Comparison of ENCODE assay signal across 8 cellular contexts in the genomic region with DNA sequence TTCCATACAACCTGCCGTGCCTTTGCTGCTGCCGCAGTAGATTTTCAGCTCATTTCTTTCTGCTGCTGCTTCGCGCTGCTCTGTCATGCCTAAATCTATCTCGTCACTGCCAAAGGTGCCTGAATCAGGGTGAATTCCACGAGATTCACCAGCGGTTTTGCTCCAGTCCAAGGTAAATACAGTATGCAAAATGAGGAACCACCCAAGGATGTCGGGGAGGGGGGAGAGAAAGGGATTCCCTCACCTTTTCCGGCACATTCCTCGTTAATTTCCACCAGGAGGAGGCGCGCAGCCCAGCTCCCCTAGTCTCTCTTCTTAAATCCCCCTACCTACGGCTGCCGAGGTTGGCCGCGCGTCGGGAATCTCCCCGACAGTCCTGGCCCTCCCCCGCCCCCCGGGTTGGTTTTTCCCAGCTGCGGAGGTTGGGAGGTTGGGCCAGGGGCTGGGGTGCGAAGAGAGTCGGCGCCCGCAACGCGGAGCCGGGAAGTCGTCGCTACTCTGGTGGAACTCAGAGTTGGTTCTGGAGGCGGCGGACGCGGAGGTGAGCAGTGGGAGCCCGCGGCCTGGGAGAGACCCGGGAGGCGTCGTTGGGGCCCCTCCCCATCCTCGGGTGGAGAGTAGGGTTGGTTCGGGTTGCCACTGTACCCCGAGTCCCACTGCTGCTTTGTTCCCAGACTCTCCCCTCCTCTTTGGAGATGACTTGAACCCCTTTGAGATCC. TPM values are rescaled to one million over a fixed set of nuclear protein-coding genes. Genes with fewer than 3 reads are reported as not detected.
DNase-seq lines count a peak whose midpoint lies in the region; ATAC-seq and TF ChIP-seq lines count a peak whose summit lies in the region.

A gene with protein sequence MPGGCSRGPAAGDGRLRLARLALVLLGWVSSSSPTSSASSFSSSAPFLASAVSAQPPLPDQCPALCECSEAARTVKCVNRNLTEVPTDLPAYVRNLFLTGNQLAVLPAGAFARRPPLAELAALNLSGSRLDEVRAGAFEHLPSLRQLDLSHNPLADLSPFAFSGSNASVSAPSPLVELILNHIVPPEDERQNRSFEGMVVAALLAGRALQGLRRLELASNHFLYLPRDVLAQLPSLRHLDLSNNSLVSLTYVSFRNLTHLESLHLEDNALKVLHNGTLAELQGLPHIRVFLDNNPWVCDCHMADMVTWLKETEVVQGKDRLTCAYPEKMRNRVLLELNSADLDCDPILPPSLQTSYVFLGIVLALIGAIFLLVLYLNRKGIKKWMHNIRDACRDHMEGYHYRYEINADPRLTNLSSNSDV (plus strand): TSS at position 450 of the 719 bp plus-strand sequence. CDS start 1,145 bp downstream, outside the sequence.

- in situ Hi-C loops in astrocyte of the cerebellum (cut with HindIII; ENCODE audit: low sequenced_read_pairs), result no loop called here

- H3K36me3 ChIP-seq in psoas muscle (ENCODE audit: insufficient read depth in 1 of 2, low read depth in 1 of 2), result no peaks in the 10 kb centered on the region

- H3K4me1 ChIP-seq in psoas muscle, result no peaks in the 10 kb centered on the region

- DNase-seq in Right ventricle myocardium inferior (ENCODE audit: missing footprints) (peak; percentile 70), cardiac septum (ENCODE audit: low spot score) (no peak), OCI-M1 (lab: John Stamatoyannopoulos, UW) (peak; percentile 67), astrocyte of the cerebellum (ENCODE audit: low read depth) (peak; percentile 54), hepatic stellate cell (ENCODE audit: low spot score) (peak; percentile 79), psoas muscle (peak; percentile 59 to 63)

- no peaks in the 10 kb centered on the region for H3K9me3 ChIP-seq in psoas muscle

- peaks cover 0 to 46% (median 20%) of the 10 kb centered on the region in 3 donors for H3K27me3 ChIP-seq in psoas muscle (ENCODE audit: insufficient read depth in 3 of 3, low read length in 2 of 3)

- intact Hi-C loops in Right ventricle myocardium inferior (cut with DNase I), result no loop called here
- intact Hi-C loops in cardiac septum (cut with DNase I), result loop anchor here (10.0 kb wide), 1 partner anchor 691 kb away; no protein-coding TSS in a partner anchor
- intact Hi-C loops in psoas muscle (cut with DNase I), result no loop called here

- H3K4me3 ChIP-seq in astrocyte of the cerebellum (ENCODE audit: low read depth, low read length) (peak within 1 kb of the TSS; percentile 77), psoas muscle (peak within 1 kb of the TSS; percentile 70)

- ATAC-seq in Right ventricle myocardium inferior, result peak; percentile 62
- ATAC-seq in HG02870 (IDR thresholded peaks at IDR 0.05; ENCODE audit: unreplicated experiment), result peak; percentile 56
- ATAC-seq in psoas muscle, result peak; percentile 35 to 73 (median 54)
- ATAC-seq in HG02763 (IDR thresholded peaks at IDR 0.05; ENCODE audit: unreplicated experiment), result no peak

- peak; percentile 49 for TF ChIP-seq CTCF in astrocyte of the cerebellum (IDR thresholded peaks at IDR 0.05; ENCODE audit: low read depth, low read length, missing control alignments)
- peak; percentile 10 for TF ChIP-seq CTCF in psoas muscle (IDR thresholded peaks at IDR 0.05)

- 0 to 1% (median 0%) methylated on average over 43 of the region's 43 CpGs for WGBS in psoas muscle, 3 donors

- H3K27ac ChIP-seq in psoas muscle, result peak within 1 kb of the TSS; percentile 47

RNA-seq across cellular contexts. Expression of the gene that starts here (rescaled TPM):
- total RNA-seq in Right ventricle myocardium inferior (2.8 TPM), cardiac septum (4.9 TPM), psoas muscle (1 to 10 TPM; 1.1 to 3.0 (median 1.9) TPM)
- 1 to 10 TPM in 1 of 3 donors, under 1 TPM in 2; 0.47 to 1.3 (median 0.77) TPM for polyA plus RNA-seq in psoas muscle
